Comparison of ENCODE assay signal across 25 cellular contexts in genomic region chr6:301929-302705, GRCh38.
"Had no signal": no experiment of that assay in that cellular context is flagged by ENCODE, and none has a peak within 500 bp of the region (broad histone marks: within the 10 kb centered on the region; RNA-seq: fewer than 3 reads in every experiment).

No MANE protein-coding gene starts in this region.

- H3K9me3 Mint-ChIP-seq: activated CD4-positive, alpha-beta memory T cell treated with anti-CD3 and anti-CD28 coated beads for 36 hours; activated CD4-positive, alpha-beta T cell treated with anti-CD3 and anti-CD28 coated beads, Interleukin-2, amount 10 ng/mL, durations not matched to agents 24 days and 14 days; activated T-cell treated with anti-CD3 and anti-CD28 coated beads, Interleukin-2, amount 50 U/mL, for 4 hours had no signal

- DNase-seq: activated CD4-positive, alpha-beta memory T cell treated with anti-CD3 and anti-CD28 coated beads for 36 hours; activated CD4-positive, alpha-beta T cell treated with anti-CD3 and anti-CD28 coated beads for 36 hours; activated CD4-positive, alpha-beta T cell treated with anti-CD3 and anti-CD28 coated beads, Interleukin-2, amount 10 ng/mL, durations not matched to agents 24 days and 14 days; activated CD4-positive, CD25-positive, alpha-beta regulatory T cell; activated CD4-positive, CD25-positive, alpha-beta regulatory T cell treated with anti-CD3 and anti-CD28 coated beads, Interleukin-2, amount 50 U/mL, for 72 hours; activated CD8-positive, alpha-beta memory T cell treated with anti-CD3 and anti-CD28 coated beads, Interleukin-2, amount 10 ng/mL, durations not matched to agents 7 days and 5 days; activated CD8-positive, alpha-beta memory T cell treated with anti-CD3 and anti-CD28 coated beads, Interleukin-2, amount 50 U/mL, for 4 hours; activated CD8-positive, alpha-beta T cell treated with anti-CD3 and anti-CD28 coated beads, Interleukin-2, amount 10 ng/mL, durations not matched to agents 7 days and 5 days; activated effector memory CD4-positive, alpha-beta T cell treated with Interleukin-2 at 50 U/mL for 16 hours; activated gamma-delta T cell treated with Interleukin-2 at 50 U/mL for 16 hours; activated naive CD4-positive, alpha-beta T cell treated with anti-CD3 and anti-CD28 coated beads, Interleukin-2, amount 50 U/mL, for 16 hours; activated naive CD4-positive, alpha-beta T cell treated with Interleukin-2 at 50 U/mL for 16 hours; activated T-cell treated with anti-CD3 and anti-CD28 coated beads, Interleukin-2, amount 50 U/mL, for 4 hours; amniotic stem cell; aorta; body of pancreas; caudate nucleus; colonic mucosa; effector CD8-positive, alpha-beta T cell; esophagus squamous epithelium; foreskin melanocyte; T-helper 2 cell had no signal

- H3K27ac Mint-ChIP-seq: activated CD4-positive, alpha-beta memory T cell treated with anti-CD3 and anti-CD28 coated beads for 36 hours; activated CD4-positive, alpha-beta T cell treated with anti-CD3 and anti-CD28 coated beads for 36 hours; activated CD4-positive, alpha-beta T cell treated with anti-CD3 and anti-CD28 coated beads, Interleukin-2, amount 10 ng/mL, durations not matched to agents 24 days and 14 days; activated CD8-positive, alpha-beta memory T cell treated with anti-CD3 and anti-CD28 coated beads, Interleukin-2, amount 10 ng/mL, durations not matched to agents 7 days and 5 days; activated CD8-positive, alpha-beta T cell treated with anti-CD3 and anti-CD28 coated beads, Interleukin-2, amount 10 ng/mL, durations not matched to agents 7 days and 5 days; activated naive CD8-positive, alpha-beta T cell; activated T-helper 17 cell treated with anti-CD3 and anti-CD28 coated beads, Interleukin-2, amount 50 U/mL, for 72 hours had no signal

- H3K4me1 Mint-ChIP-seq: activated T-helper 17 cell treated with anti-CD3 and anti-CD28 coated beads, Interleukin-2, amount 50 U/mL, for 72 hours had no signal

- H3K4me3 Mint-ChIP-seq: activated CD4-positive, alpha-beta memory T cell treated with anti-CD3 and anti-CD28 coated beads for 36 hours; activated CD4-positive, alpha-beta T cell treated with anti-CD3 and anti-CD28 coated beads for 36 hours; activated CD4-positive, alpha-beta T cell treated with anti-CD3 and anti-CD28 coated beads, Interleukin-2, amount 10 ng/mL, durations not matched to agents 24 days and 14 days; activated CD8-positive, alpha-beta memory T cell treated with anti-CD3 and anti-CD28 coated beads, Interleukin-2, amount 10 ng/mL, durations not matched to agents 7 days and 5 days; activated CD8-positive, alpha-beta T cell treated with anti-CD3 and anti-CD28 coated beads, Interleukin-2, amount 10 ng/mL, durations not matched to agents 7 days and 5 days; activated naive CD8-positive, alpha-beta T cell; activated T-cell treated with anti-CD3 and anti-CD28 coated beads, Interleukin-2, amount 50 U/mL, for 4 hours; activated T-helper 17 cell treated with anti-CD3 and anti-CD28 coated beads, Interleukin-2, amount 50 U/mL, for 72 hours had no signal

- ATAC-seq: activated CD4-positive, alpha-beta T cell treated with anti-CD3 and anti-CD28 coated beads for 36 hours; activated CD8-positive, alpha-beta memory T cell treated with anti-CD3 and anti-CD28 coated beads, Interleukin-2, amount 10 ng/mL, durations not matched to agents 7 days and 5 days; activated CD8-positive, alpha-beta T cell treated with anti-CD3 and anti-CD28 coated beads, Interleukin-2, amount 10 ng/mL, durations not matched to agents 7 days and 5 days; activated T-cell treated with anti-CD3 and anti-CD28 coated beads, Interleukin-2, amount 50 U/mL, for 4 hours; activated T-helper 17 cell treated with anti-CD3 and anti-CD28 coated beads, Interleukin-2, amount 50 U/mL, for 72 hours; body of pancreas; gastroesophageal sphincter had no signal

- H3K27me3 Mint-ChIP-seq: activated CD4-positive, alpha-beta memory T cell treated with anti-CD3 and anti-CD28 coated beads for 36 hours; activated CD4-positive, alpha-beta T cell treated with anti-CD3 and anti-CD28 coated beads for 36 hours; activated CD4-positive, alpha-beta T cell treated with anti-CD3 and anti-CD28 coated beads, Interleukin-2, amount 10 ng/mL, durations not matched to agents 24 days and 14 days; activated CD8-positive, alpha-beta memory T cell treated with anti-CD3 and anti-CD28 coated beads, Interleukin-2, amount 10 ng/mL, durations not matched to agents 7 days and 5 days; activated naive CD8-positive, alpha-beta T cell; activated T-helper 17 cell treated with anti-CD3 and anti-CD28 coated beads, Interleukin-2, amount 50 U/mL, for 72 hours had no signal
